In genomic region chr9:105930007-105930627, GRCh38 we compare ENCODE assay signal across 14 cellular contexts.
"Had no signal": no experiment of that assay in that cellular context is flagged by ENCODE, and none has a peak within 500 bp of the region (broad histone marks: within the 10 kb centered on the region; RNA-seq: fewer than 3 reads in every experiment).

No MANE protein-coding gene starts in this region.

- DNase-seq: activated CD4-positive, alpha-beta memory T cell treated with anti-CD3 and anti-CD28 coated beads, Interleukin-2, amount 10 ng/mL, durations not matched to agents 7 days and 5 days; activated CD4-positive, alpha-beta T cell treated with anti-CD3 and anti-CD28 coated beads for 36 hours; activated gamma-delta T cell treated with Interleukin-2 at 50 U/mL for 16 hours; activated naive CD8-positive, alpha-beta T cell treated with anti-CD3 and anti-CD28 coated beads, Interleukin-2, amount 10 ng/mL, durations not matched to agents 7 days and 5 days; activated T-cell treated with anti-CD3 and anti-CD28 coated beads, Interleukin-2, amount 50 U/mL, for 72 hours; aorta; left lung; mesendoderm; nephron progenitor cell; ovary; small intestine; T1000; WERI-Rb-1 had no signal

- ATAC-seq: activated CD4-positive, alpha-beta T cell treated with anti-CD3 and anti-CD28 coated beads for 36 hours; activated T-cell treated with anti-CD3 and anti-CD28 coated beads, Interleukin-2, amount 50 U/mL, for 72 hours; esophagus mucosa; left lung had no signal
